Comparison of ENCODE assay signal across 8 cellular contexts in genomic region chr22:21952586-21953571, GRCh38. TPM values are rescaled to one million over a fixed set of nuclear protein-coding genes. Genes with fewer than 3 reads are reported as not detected.
A peak's percentile ranks its signal among the peaks of the same experiment; 100 is the strongest.
DNase-seq lines count a peak whose midpoint lies in the region; ATAC-seq, FAIRE-seq and TF ChIP-seq lines count a peak whose summit lies in the region.

PPM1F (minus strand) TSS chr22:21952848; CDS start chr22:21946048, 6,800 bp downstream.

- peak within 1 kb of the TSS; percentile 68 for H3K9ac ChIP-seq in rectal smooth muscle tissue (ENCODE audit: low read length)

- peak within 1 kb of the TSS; percentile 37 to 66 for H3K27ac ChIP-seq in ascending aorta
- H3K27ac ChIP-seq in right cardiac atrium (ENCODE audit: low read length), result peak within 1 kb of the TSS; percentile 77
- peak within 1 kb of the TSS; percentile 61 for H3K27ac ChIP-seq in rectal smooth muscle tissue (ENCODE audit: low read depth, low read length)

- peaks cover 0 to 8% of the 10 kb centered on the region in 2 donors for H3K4me1 ChIP-seq in ascending aorta
- peaks cover 9% of the 10 kb centered on the region for H3K4me1 ChIP-seq in right cardiac atrium (ENCODE audit: control insufficient read depth, insufficient read depth, low read length)
- H3K4me1 ChIP-seq in rectal smooth muscle tissue (ENCODE audit: control insufficient read depth, insufficient read depth, low read length), result peaks cover 4% of the 10 kb centered on the region

- H3K36me3 ChIP-seq in H7 (replicated peaks; ENCODE audit: control insufficient read depth, insufficient read depth, low read length) (no peaks in the 10 kb centered on the region), ascending aorta (no peaks in the 10 kb centered on the region), rectal smooth muscle tissue (ENCODE audit: control insufficient read depth, insufficient read depth, low read length) (peaks cover 2% of the 10 kb centered on the region)

- no peak for FAIRE-seq in urothelium cell line (lab: Jason Lieb, UNC)

- peaks cover 8% of the 10 kb centered on the region for H3K27me3 ChIP-seq in H7 (ENCODE audit: control insufficient read depth, insufficient read depth, low read length)
- H3K27me3 ChIP-seq in ascending aorta, result no peaks in the 10 kb centered on the region
- no peaks in the 10 kb centered on the region for H3K27me3 ChIP-seq in right cardiac atrium (ENCODE audit: control insufficient read depth, insufficient read depth)
- no peaks in the 10 kb centered on the region for H3K27me3 ChIP-seq in rectal smooth muscle tissue (ENCODE audit: control insufficient read depth, insufficient read depth, low read length)

- peak; percentile 64 to 97 (median 76) for TF ChIP-seq CTCF in ascending aorta (IDR thresholded peaks at IDR 0.05)

- ATAC-seq in right cardiac atrium, result peak; percentile 82 to 83

- peak within 1 kb of the TSS; percentile 73 for H3K4me3 ChIP-seq in H7 (ENCODE audit: insufficient read depth, low read depth, low read length)
- peak within 1 kb of the TSS; percentile 77 to 83 for H3K4me3 ChIP-seq in ascending aorta
- peak within 1 kb of the TSS; percentile 77 for H3K4me3 ChIP-seq in right cardiac atrium (ENCODE audit: low read length)
- peak within 1 kb of the TSS; percentile 93 for H3K4me3 ChIP-seq in rectal smooth muscle tissue (ENCODE audit: low read length)

- intact Hi-C loops in ascending aorta (cut with DNase I) (loop anchor here (2.0 kb wide), 2 partner anchors 14 to 240 kb away; no protein-coding TSS in a partner anchor), right cardiac atrium (cut with DNase I) (loop anchor here in 2 of 4 donors (5.0 kb wide), 1 partner anchor 241 kb away; no protein-coding TSS in a partner anchor)

- H3K9me3 ChIP-seq in ascending aorta, result no peaks in the 10 kb centered on the region
- no peaks in the 10 kb centered on the region for H3K9me3 ChIP-seq in right cardiac atrium (ENCODE audit: control insufficient read depth, low read length)

- 11% methylated on average over 58 of the region's 58 CpGs for whole genome bisulfite sequencing in right cardiac atrium

- peak; percentile 81 for DNase-seq in EH (ENCODE audit: low read depth)
- peak; percentile 99 for DNase-seq in H7
- peak; percentile 72 for DNase-seq in NCI-H1105 (lab: John Stamatoyannopoulos, UW)
- peak; percentile 75 for DNase-seq in T-helper 22 cell (ENCODE audit: low read depth)
- DNase-seq in ascending aorta (ENCODE audit: low spot score in 2 of 2), result peak; percentile 47 to 92
- peak; percentile 87 to 95 (median 95) for DNase-seq in right cardiac atrium
- DNase-seq in urothelium cell line (ENCODE audit: low spot score), result peak; percentile 100

RNA-seq across cellular contexts. Expression of gene PPM1F, which starts in this region (rescaled TPM):
- total RNA-seq in H7 (2014; rRNA removed; shearing (Covaris generic)), result 19.7 and 34.8 TPM in 2 replicates
- total RNA-seq in ascending aorta (76.0 TPM), right cardiac atrium (10 to 100 TPM; 19.7 to 25.5 (median 22.0) TPM)
- 17.5 TPM for polyA plus RNA-seq in right cardiac atrium

Comparison
In these comparisons a context has a peak if more than half of its experiments do, and no peak if none do; other contexts are left out.
1. Peak in every context shown above with its lines: DNase-seq, ATAC-seq, H3K4me3 ChIP-seq and H3K27ac ChIP-seq.